In genomic region chr1:14952626-14953314, GRCh38 we compare ENCODE assay signal across 1 cellular context.
A peak's percentile ranks its signal among the peaks of the same experiment; 100 is the strongest.
TF ChIP-seq lines count a peak whose summit lies in the region.

No MANE protein-coding gene starts in this region.

TF ChIP-seq in HepG2, 621 proteins besides CTCF, POLR2A, EP300 and RAD21 (continued from another document and continues in another):
- TF ChIP-seq SMAD1 (CRISPR knock-in tag; IDR thresholded peaks at IDR 0.05; ENCODE audit: borderline replicate concordance, low read depth): no peak; the same call in 1 of the 2 replicates
- peak; percentile 82; the same call in 1 of the 2 replicates for TF ChIP-seq NFKB2 (CRISPR knock-in tag; IDR thresholded peaks at IDR 0.05; ENCODE audit: borderline replicate concordance)
- TF ChIP-seq ZNF136 (CRISPR knock-in tag; IDR thresholded peaks at IDR 0.05; ENCODE audit: low read depth): peak; percentile 78; the same call in 1 of the 2 replicates
- TF ChIP-seq LRRFIP1 (CRISPR knock-in tag; conservative IDR thresholded peaks at IDR 0.05): no peak
- TF ChIP-seq ZKSCAN5 (CRISPR knock-in tag; IDR thresholded peaks at IDR 0.05): no peak
- 0 out of 2 replicates have a peak, but pooled peaks have one; percentile 61 for TF ChIP-seq ATF2 (CRISPR knock-in tag; IDR thresholded peaks at IDR 0.05)
- TF ChIP-seq ZNF451 (CRISPR knock-in tag; IDR thresholded peaks at IDR 0.05): 0 out of 2 replicates have a peak, but pooled peaks have one; percentile 60
- 0 out of 2 replicates have a peak, but pooled peaks have one; percentile 24 for TF ChIP-seq ZNF414 (CRISPR knock-in tag; IDR thresholded peaks at IDR 0.05)
- TF ChIP-seq NFRKB (IDR thresholded peaks at IDR 0.05): no peak
- no peak for TF ChIP-seq ZBTB39 (CRISPR knock-in tag; IDR thresholded peaks at IDR 0.05)
- peak; percentile 40; the same call in 1 of the 2 replicates for TF ChIP-seq ZSCAN5A (CRISPR knock-in tag; IDR thresholded peaks at IDR 0.05; ENCODE audit: borderline replicate concordance)
- no peak for TF ChIP-seq E2F2 (CRISPR knock-in tag; IDR thresholded peaks at IDR 0.05; ENCODE audit: borderline replicate concordance)
- TF ChIP-seq NR0B2 (CRISPR knock-in tag; IDR thresholded peaks at IDR 0.05): peak; percentile 84; the same call in 1 of the 2 replicates
- no peak for TF ChIP-seq SP4 (CRISPR knock-in tag; IDR thresholded peaks at IDR 0.05)
- no peak for TF ChIP-seq ZNF282 (IDR thresholded peaks at IDR 0.05; ENCODE audit: partially characterized antibody)
- no peak for TF ChIP-seq ADNP (CRISPR knock-in tag; IDR thresholded peaks at IDR 0.05)
- no peak for TF ChIP-seq ZNF234 (CRISPR knock-in tag; conservative IDR thresholded peaks at IDR 0.05)
- TF ChIP-seq NFYB (CRISPR knock-in tag; IDR thresholded peaks at IDR 0.05): no peak
- TF ChIP-seq SNAI1 (CRISPR knock-in tag; IDR thresholded peaks at IDR 0.05; ENCODE audit: borderline replicate concordance): peak; percentile 91; the same call in 1 of the 2 replicates
- TF ChIP-seq SUZ12 (IDR thresholded peaks at IDR 0.05; ENCODE audit: low read depth, low read length): no peak
- TF ChIP-seq RBFOX2 (IDR thresholded peaks at IDR 0.05; ENCODE audit: low read depth, low read length): peak; percentile 37; the same call in 1 of the 2 replicates
- TF ChIP-seq NR2F1 (CRISPR knock-in tag; IDR thresholded peaks at IDR 0.05): peak; percentile 86 to 92
- peak; percentile 93 for TF ChIP-seq RFXAP (CRISPR knock-in tag; IDR thresholded peaks at IDR 0.05; ENCODE audit: borderline replicate concordance)
- TF ChIP-seq ZBTB44 (CRISPR knock-in tag; IDR thresholded peaks at IDR 0.05): no peak
- TF ChIP-seq MLXIP (CRISPR knock-in tag; IDR thresholded peaks at IDR 0.05; ENCODE audit: borderline replicate concordance): peak; percentile 69; the same call in 1 of the 2 replicates
- TF ChIP-seq EEA1 (CRISPR knock-in tag; IDR thresholded peaks at IDR 0.05; ENCODE audit: borderline replicate concordance): 0 out of 2 replicates have a peak, but pooled peaks have one; percentile 29
- TF ChIP-seq TARDBP (CRISPR knock-in tag; IDR thresholded peaks at IDR 0.05): peak; percentile 88
- TF ChIP-seq RBAK (CRISPR knock-in tag; IDR thresholded peaks at IDR 0.05): no peak
- TF ChIP-seq MIER3 (CRISPR knock-in tag; IDR thresholded peaks at IDR 0.05; ENCODE audit: borderline replicate concordance): peak; percentile 67; the same call in 1 of the 2 replicates
- TF ChIP-seq TOPORS (CRISPR knock-in tag; IDR thresholded peaks at IDR 0.05): peak; percentile 43; the same call in 1 of the 2 replicates
- peak; percentile 72 for TF ChIP-seq ZNF644 (CRISPR knock-in tag; IDR thresholded peaks at IDR 0.05; ENCODE audit: low read depth)
- peak; percentile 92 for TF ChIP-seq NFIC (IDR thresholded peaks at IDR 0.05; ENCODE audit: low read length)
- no peak; the same call in 1 of the 2 replicates for TF ChIP-seq ZNF605 (CRISPR knock-in tag; IDR thresholded peaks at IDR 0.05)
- TF ChIP-seq BHLHE40 (IDR thresholded peaks at IDR 0.05; ENCODE audit: low read length): no peak; the same call in 1 of the 2 replicates
- TF ChIP-seq HNRNPLL (IDR thresholded peaks at IDR 0.05; ENCODE audit: low read depth, low read length, poor library complexity, severe bottlenecking): no peak
- no peak for TF ChIP-seq RBM39 (IDR thresholded peaks at IDR 0.05; ENCODE audit: low read depth, low read length, poor library complexity, severe bottlenecking)
- TF ChIP-seq ZFP41 (CRISPR knock-in tag; IDR thresholded peaks at IDR 0.05; ENCODE audit: borderline replicate concordance): no peak
- TF ChIP-seq ZNF101 (CRISPR knock-in tag; IDR thresholded peaks at IDR 0.05; ENCODE audit: borderline replicate concordance, low read depth): no peak
- 0 out of 2 replicates have a peak, but pooled peaks have one; percentile 17 for TF ChIP-seq JUN (CRISPR knock-in tag; IDR thresholded peaks at IDR 0.05)
- TF ChIP-seq USF2 (IDR thresholded peaks at IDR 0.05; ENCODE audit: low read depth, low read length): no peak
- TF ChIP-seq USF2 (CRISPR knock-in tag; IDR thresholded peaks at IDR 0.05; ENCODE audit: borderline replicate concordance): no peak
- TF ChIP-seq HMG20B (CRISPR knock-in tag; conservative IDR thresholded peaks at IDR 0.05): peak; percentile 86
- TF ChIP-seq GFI1 (CRISPR knock-in tag; IDR thresholded peaks at IDR 0.05; ENCODE audit: borderline replicate concordance): peak; percentile 87
- TF ChIP-seq MAF1 (CRISPR knock-in tag; IDR thresholded peaks at IDR 0.05; ENCODE audit: borderline replicate concordance): no peak
- peak; percentile 99 for TF ChIP-seq ZNF232 (CRISPR knock-in tag; IDR thresholded peaks at IDR 0.05; ENCODE audit: borderline replicate concordance)
- 0 out of 2 replicates have a peak, but pooled peaks have one; percentile 10 for TF ChIP-seq ZNF12 (CRISPR knock-in tag; IDR thresholded peaks at IDR 0.05)
